In genomic region chr16:66872927-66873684, GRCh38 we compare ENCODE assay signal across 8 cellular contexts. TPM values are rescaled to one million over a fixed set of nuclear protein-coding genes. Genes with fewer than 3 reads are reported as not detected.
DNase-seq lines count a peak whose midpoint lies in the region; TF ChIP-seq lines count a peak whose summit lies in the region.

No MANE protein-coding gene starts in this region.

- H3K9me3 ChIP-seq in suprapubic skin: no peaks in the 10 kb centered on the region

- peak; percentile 56 to 94 for TF ChIP-seq CTCF in suprapubic skin (IDR thresholded peaks at IDR 0.05)

- CTCF ChIA-PET in activated naive CD4-positive, alpha-beta T cell treated with anti-CD3 and anti-CD28 coated beads, Interleukin-2, amount 10 ng/mL, durations not matched to agents 7 days and 5 days (lab: Charles Lee): interaction anchor here (0.6 to 9.1 kb wide), 14 partner anchors 9 to 468 kb away, joined by 3 to 117 read pairs (median 3); partner anchors contain the start of genes NAE1 and RRAD

- no peak for TF ChIP-seq EP300 in suprapubic skin (IDR thresholded peaks at IDR 0.05)

- peak; percentile 85 for DNase-seq in G401 (ENCODE audit: low spot score)
- peak; percentile 93 for DNase-seq in GOT3 (lab: John Stamatoyannopoulos, UW)
- peak; percentile 100 for DNase-seq in LHCN-M2 (ENCODE audit: low read depth)
- peak; percentile 87 for DNase-seq in SK-MEL-5 (ENCODE audit: low read depth, low spot score)
- peak; percentile 93 for DNase-seq in activated naive CD4-positive, alpha-beta T cell treated with anti-CD3 and anti-CD28 coated beads, Interleukin-2, amount 10 ng/mL, durations not matched to agents 7 days and 5 days
- peak; percentile 89 for DNase-seq in glomerular endothelial cell (ENCODE audit: extremely low read depth, low read depth, low spot score)
- peak in 55 of 56 donors; percentile 27 to 89 (median 72) for DNase-seq in nucleus accumbens (lab: John Stamatoyannopoulos, UW)
- peak; percentile 92 to 95 for DNase-seq in suprapubic skin (ENCODE audit: low spot score in 2 of 2)

- in situ Hi-C loops in G401 (cut with HindIII; ENCODE audit: low sequenced_read_pairs): no loop called here
- in situ Hi-C loops in SK-MEL-5 (cut with HindIII; ENCODE audit: low pct_unique_long_range_greater_than_20kb, low sequenced_read_pairs): no loop called here

- H3K36me3 ChIP-seq in suprapubic skin: no peaks in the 10 kb centered on the region

- H3K4me3 ChIP-seq in suprapubic skin: peak overlapping the region; percentile 34

- H3K9me3 Mint-ChIP-seq in activated naive CD4-positive, alpha-beta T cell treated with anti-CD3 and anti-CD28 coated beads, Interleukin-2, amount 10 ng/mL, durations not matched to agents 7 days and 5 days: no peaks in the 10 kb centered on the region

- TF ChIP-seq POLR2A in suprapubic skin (IDR thresholded peaks at IDR 0.05): no peak

- WGBS in suprapubic skin: 6% methylated on average over 28 of the region's 40 CpGs

- no peak overlapping the region for H3K27ac ChIP-seq in suprapubic skin

- peak overlapping the region; percentile 83 for H3K27ac Mint-ChIP-seq in activated naive CD4-positive, alpha-beta T cell treated with anti-CD3 and anti-CD28 coated beads, Interleukin-2, amount 10 ng/mL, durations not matched to agents 7 days and 5 days

- H3K4me1 Mint-ChIP-seq in activated naive CD4-positive, alpha-beta T cell treated with anti-CD3 and anti-CD28 coated beads, Interleukin-2, amount 10 ng/mL, durations not matched to agents 7 days and 5 days: peaks cover 42% of the 10 kb centered on the region

- peaks cover 13% of the 10 kb centered on the region for H3K4me1 ChIP-seq in suprapubic skin

- peaks cover 1% of the 10 kb centered on the region for H3K36me3 Mint-ChIP-seq in activated naive CD4-positive, alpha-beta T cell treated with anti-CD3 and anti-CD28 coated beads, Interleukin-2, amount 10 ng/mL, durations not matched to agents 7 days and 5 days

- H3K27me3 Mint-ChIP-seq in activated naive CD4-positive, alpha-beta T cell treated with anti-CD3 and anti-CD28 coated beads, Interleukin-2, amount 10 ng/mL, durations not matched to agents 7 days and 5 days: peaks cover 8% of the 10 kb centered on the region

- H3K4me3 Mint-ChIP-seq in activated naive CD4-positive, alpha-beta T cell treated with anti-CD3 and anti-CD28 coated beads, Interleukin-2, amount 10 ng/mL, durations not matched to agents 7 days and 5 days: peak overlapping the region; percentile 65

- H3K27me3 ChIP-seq in suprapubic skin: no peaks in the 10 kb centered on the region

RNA-seq across cellular contexts. Expression of gene PDP2, which starts 7.2 kb away (rescaled TPM):
- total RNA-seq in G401 (2014; rRNA removed; shearing (Covaris generic)): 7.1 and 13.8 TPM in 2 replicates
- total RNA-seq in LHCN-M2 (2014; rRNA removed) (8.1 and 10.0 TPM in 2 replicates), glomerular endothelial cell (5.1 and 7.4 TPM in 2 replicates), suprapubic skin (1 to 10 TPM; 5.0 to 8.3 (median 6.6) TPM)
- 3.9 TPM for polyA plus RNA-seq in LHCN-M2 (2012)
- total RNA-seq in SK-MEL-5 (2014; rRNA removed; shearing (Covaris generic)): 7.8 and 11.0 TPM in 2 replicates
- 9.0 and 10.7 TPM in 2 replicates for polyA plus RNA-seq in SK-MEL-5 (2015; cell fraction: cytosol; rRNA removed)
- polyA plus RNA-seq in SK-MEL-5 (2015; cell fraction: nucleus; rRNA removed): 14.3 and 16.7 TPM in 2 replicates

RNA-seq across cellular contexts. Expression of gene CA7, which starts 28.9 kb away (rescaled TPM):
- not detected in 2 replicates for total RNA-seq in G401 (2014; rRNA removed; shearing (Covaris generic))
- not detected in 2 replicates for total RNA-seq in LHCN-M2 (2014; rRNA removed)
- not detected for polyA plus RNA-seq in LHCN-M2 (2012)
- not detected in 2 replicates for total RNA-seq in SK-MEL-5 (2014; rRNA removed; shearing (Covaris generic))
- not detected in 2 replicates for polyA plus RNA-seq in SK-MEL-5 (2015; cell fraction: cytosol; rRNA removed)
- not detected in 2 replicates for polyA plus RNA-seq in SK-MEL-5 (2015; cell fraction: nucleus; rRNA removed)
- not detected in 2 replicates for total RNA-seq in glomerular endothelial cell
- total RNA-seq in suprapubic skin: not detected

RNA-seq across cellular contexts. Expression of gene NAE1, which starts 42.3 kb away (rescaled TPM):
- total RNA-seq in G401 (2014; rRNA removed; shearing (Covaris generic)): 154 and 162 TPM in 2 replicates
- 77.2 and 85.9 TPM in 2 replicates for total RNA-seq in LHCN-M2 (2014; rRNA removed)
- 26.6 TPM for polyA plus RNA-seq in LHCN-M2 (2012)
- 110 and 114 TPM in 2 replicates for total RNA-seq in SK-MEL-5 (2014; rRNA removed; shearing (Covaris generic))
- polyA plus RNA-seq in SK-MEL-5 (2015; cell fraction: cytosol; rRNA removed): 48.5 and 63.9 TPM in 2 replicates
- polyA plus RNA-seq in SK-MEL-5 (2015; cell fraction: nucleus; rRNA removed): 112 and 141 TPM in 2 replicates
- 49.1 and 80.5 TPM in 2 replicates for total RNA-seq in glomerular endothelial cell
- 10 to 100 TPM; 36.2 to 57.5 (median 45.0) TPM for total RNA-seq in suprapubic skin

RNA-seq across cellular contexts. Expression of gene CDH16, which starts 45.6 kb away (rescaled TPM):
- 0.25 TPM in 1 of 2 replicates, not detected in the other for total RNA-seq in G401 (2014; rRNA removed; shearing (Covaris generic))
- total RNA-seq in LHCN-M2 (2014; rRNA removed) (not detected in 2 replicates), glomerular endothelial cell (0.05 TPM in 1 of 2 replicates, not detected in the other), suprapubic skin (under 1 TPM in 1 of 4 donors, not detected in 3; 0.45 TPM)
- polyA plus RNA-seq in LHCN-M2 (2012): not detected
- total RNA-seq in SK-MEL-5 (2014; rRNA removed; shearing (Covaris generic)): not detected in 2 replicates
- polyA plus RNA-seq in SK-MEL-5 (2015; cell fraction: cytosol; rRNA removed): not detected in 2 replicates
- polyA plus RNA-seq in SK-MEL-5 (2015; cell fraction: nucleus; rRNA removed): not detected in 2 replicates

RNA-seq across cellular contexts. Expression of gene RRAD, which starts 52.2 kb away (rescaled TPM):
- total RNA-seq in G401 (2014; rRNA removed; shearing (Covaris generic)): 0.25 TPM in 1 of 2 replicates, not detected in the other
- 1.1 and 1.7 TPM in 2 replicates for total RNA-seq in LHCN-M2 (2014; rRNA removed)
- polyA plus RNA-seq in LHCN-M2 (2012): 1.1 TPM
- not detected in 2 replicates for total RNA-seq in SK-MEL-5 (2014; rRNA removed; shearing (Covaris generic))
- polyA plus RNA-seq in SK-MEL-5 (2015; cell fraction: cytosol; rRNA removed): not detected in 2 replicates
- polyA plus RNA-seq in SK-MEL-5 (2015; cell fraction: nucleus; rRNA removed): not detected in 2 replicates
- total RNA-seq in glomerular endothelial cell: 7.2 and 9.3 TPM in 2 replicates
- total RNA-seq in suprapubic skin: 10 to 100 TPM in 1 of 4 donors, 1 to 10 TPM in 3; 1.5 to 12.1 (median 4.6) TPM
